Comparison of ENCODE assay signal across 1 cellular context in genomic region chr22:19744350-19745006, GRCh38.
TF ChIP-seq lines count a peak whose summit lies in the region.

No MANE protein-coding gene starts in this region.

TF ChIP-seq in IMR-90, 13 proteins besides CTCF, POLR2A, EP300 and RAD21:
- TF ChIP-seq RCOR1 (IDR thresholded peaks at IDR 0.05; ENCODE audit: insufficient replicate concordance, low read length) (no peak), MAZ (IDR thresholded peaks at IDR 0.05; ENCODE audit: borderline replicate concordance, low read depth, low read length) (no peak), CEBPB (IDR thresholded peaks at IDR 0.05; ENCODE audit: low read depth, low read length) (no peak), CHD1 (IDR thresholded peaks at IDR 0.05; ENCODE audit: low read depth, low read length) (no peak), MAFK (IDR thresholded peaks at IDR 0.05; ENCODE audit: low read depth, low read length) (no peak), MXI1 (IDR thresholded peaks at IDR 0.05; ENCODE audit: borderline replicate concordance, low read depth, low read length) (no peak), RFX5 (IDR thresholded peaks at IDR 0.05; ENCODE audit: low read depth, low read length) (no peak), FOS (IDR thresholded peaks at IDR 0.05; ENCODE audit: low read depth, low read length) (no peak)
- TF ChIP-seq, protein P1, sequence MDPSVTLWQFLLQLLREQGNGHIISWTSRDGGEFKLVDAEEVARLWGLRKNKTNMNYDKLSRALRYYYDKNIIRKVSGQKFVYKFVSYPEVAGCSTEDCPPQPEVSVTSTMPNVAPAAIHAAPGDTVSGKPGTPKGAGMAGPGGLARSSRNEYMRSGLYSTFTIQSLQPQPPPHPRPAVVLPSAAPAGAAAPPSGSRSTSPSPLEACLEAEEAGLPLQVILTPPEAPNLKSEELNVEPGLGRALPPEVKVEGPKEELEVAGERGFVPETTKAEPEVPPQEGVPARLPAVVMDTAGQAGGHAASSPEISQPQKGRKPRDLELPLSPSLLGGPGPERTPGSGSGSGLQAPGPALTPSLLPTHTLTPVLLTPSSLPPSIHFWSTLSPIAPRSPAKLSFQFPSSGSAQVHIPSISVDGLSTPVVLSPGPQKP (IDR thresholded peaks at IDR 0.05; ENCODE audit: borderline replicate concordance, low read depth, low read length): no peak
- TF ChIP-seq, protein P2, sequence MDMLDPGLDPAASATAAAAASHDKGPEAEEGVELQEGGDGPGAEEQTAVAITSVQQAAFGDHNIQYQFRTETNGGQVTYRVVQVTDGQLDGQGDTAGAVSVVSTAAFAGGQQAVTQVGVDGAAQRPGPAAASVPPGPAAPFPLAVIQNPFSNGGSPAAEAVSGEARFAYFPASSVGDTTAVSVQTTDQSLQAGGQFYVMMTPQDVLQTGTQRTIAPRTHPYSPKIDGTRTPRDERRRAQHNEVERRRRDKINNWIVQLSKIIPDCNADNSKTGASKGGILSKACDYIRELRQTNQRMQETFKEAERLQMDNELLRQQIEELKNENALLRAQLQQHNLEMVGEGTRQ (IDR thresholded peaks at IDR 0.05; ENCODE audit: low read depth, low read length): no peak
TF ChIP-seq in IMR-90: peak in this region for 0.
